1 cellular context compared by ENCODE assay signal in genomic region chr1:58763214-58763613, GRCh38.
A peak's percentile ranks its signal among the peaks of the same experiment; 100 is the strongest.
TF ChIP-seq lines count a peak whose summit lies in the region.

No MANE protein-coding gene starts in this region.

TF ChIP-seq in HepG2, 621 proteins besides CTCF, POLR2A, EP300 and RAD21 (continued from another document and continues in another):
- no peak for TF ChIP-seq MLXIP (CRISPR knock-in tag; IDR thresholded peaks at IDR 0.05; ENCODE audit: borderline replicate concordance)
- no peak for TF ChIP-seq ZNF225 (CRISPR knock-in tag; IDR thresholded peaks at IDR 0.05)
- TF ChIP-seq ZNF230 (CRISPR knock-in tag; IDR thresholded peaks at IDR 0.05) = no peak
- no peak for TF ChIP-seq ZNF281 (CRISPR knock-in tag; IDR thresholded peaks at IDR 0.05; ENCODE audit: borderline replicate concordance)
- no peak for TF ChIP-seq GABPB1 (CRISPR knock-in tag; IDR thresholded peaks at IDR 0.05)
- TF ChIP-seq NR2F2 (IDR thresholded peaks at IDR 0.05; ENCODE audit: borderline replicate concordance, low read depth) = no peak
- TF ChIP-seq ZNF253 (CRISPR knock-in tag; IDR thresholded peaks at IDR 0.05; ENCODE audit: borderline replicate concordance) = no peak
- no peak for TF ChIP-seq ZNF569 (CRISPR knock-in tag; IDR thresholded peaks at IDR 0.05; ENCODE audit: borderline replicate concordance)
- TF ChIP-seq JUND (CRISPR knock-in tag; IDR thresholded peaks at IDR 0.05) = no peak
- TF ChIP-seq HNRNPLL (IDR thresholded peaks at IDR 0.05; ENCODE audit: low read depth, low read length, poor library complexity, severe bottlenecking) = no peak
- TF ChIP-seq HNF1B (CRISPR knock-in tag; IDR thresholded peaks at IDR 0.05) = no peak
- no peak for TF ChIP-seq ZNF207 (IDR thresholded peaks at IDR 0.05; ENCODE audit: borderline replicate concordance)
- no peak for TF ChIP-seq MED8 (CRISPR knock-in tag; IDR thresholded peaks at IDR 0.05; ENCODE audit: insufficient replicate concordance)
- TF ChIP-seq TAF15 (IDR thresholded peaks at IDR 0.05; ENCODE audit: low read depth, low read length, poor library complexity, severe bottlenecking) = no peak
- TF ChIP-seq PATZ1 (CRISPR knock-in tag; IDR thresholded peaks at IDR 0.05) = no peak
- TF ChIP-seq ZNF709 (CRISPR knock-in tag; IDR thresholded peaks at IDR 0.05) = no peak
- TF ChIP-seq YEATS2 (CRISPR knock-in tag; IDR thresholded peaks at IDR 0.05; ENCODE audit: borderline replicate concordance) = no peak
- no peak for TF ChIP-seq YEATS4 (CRISPR knock-in tag; IDR thresholded peaks at IDR 0.05; ENCODE audit: borderline replicate concordance)
- no peak for TF ChIP-seq NFKB2 (CRISPR knock-in tag; IDR thresholded peaks at IDR 0.05; ENCODE audit: borderline replicate concordance)
- TF ChIP-seq ZNF558 (CRISPR knock-in tag; IDR thresholded peaks at IDR 0.05; ENCODE audit: borderline replicate concordance) = no peak
- TF ChIP-seq ZNF674 (CRISPR knock-in tag; IDR thresholded peaks at IDR 0.05; ENCODE audit: low read depth) = no peak
- TF ChIP-seq ZBTB38 (CRISPR knock-in tag; IDR thresholded peaks at IDR 0.05) = no peak
- no peak for TF ChIP-seq ZNF598 (CRISPR knock-in tag; IDR thresholded peaks at IDR 0.05; ENCODE audit: borderline replicate concordance)
- TF ChIP-seq ZMYM4 (CRISPR knock-in tag; IDR thresholded peaks at IDR 0.05) = no peak
- no peak for TF ChIP-seq MAFK (conservative IDR thresholded peaks at IDR 0.05 in 1 of 2, IDR thresholded peaks at IDR 0.05 in 1 of 2; ENCODE audit: low read length in 2 of 2)
- no peak for TF ChIP-seq IKZF4 (CRISPR knock-in tag; IDR thresholded peaks at IDR 0.05; ENCODE audit: borderline replicate concordance, low read depth, not compliant biosample characterization)
- no peak for TF ChIP-seq SMAD3 (CRISPR knock-in tag; IDR thresholded peaks at IDR 0.05)
- TF ChIP-seq ZNF740 (CRISPR knock-in tag; IDR thresholded peaks at IDR 0.05) = no peak
- TF ChIP-seq STAT5B (CRISPR knock-in tag; IDR thresholded peaks at IDR 0.05) = no peak
- TF ChIP-seq SRY (CRISPR knock-in tag; IDR thresholded peaks at IDR 0.05) = no peak
- TF ChIP-seq ZMYM3 (CRISPR knock-in tag; IDR thresholded peaks at IDR 0.05) = 0 out of 2 replicates have a peak, but pooled peaks have one; percentile 10
- no peak for TF ChIP-seq ZNF720 (CRISPR knock-in tag; IDR thresholded peaks at IDR 0.05)
- no peak for TF ChIP-seq ZNF121 (CRISPR knock-in tag; IDR thresholded peaks at IDR 0.05)
- TF ChIP-seq ZNF142 (CRISPR knock-in tag; IDR thresholded peaks at IDR 0.05) = no peak
- no peak for TF ChIP-seq KMT2B (CRISPR knock-in tag; IDR thresholded peaks at IDR 0.05)
- TF ChIP-seq HMG20B (CRISPR knock-in tag; conservative IDR thresholded peaks at IDR 0.05) = no peak
- TF ChIP-seq ATAD3A (CRISPR knock-in tag; IDR thresholded peaks at IDR 0.05) = no peak
- TF ChIP-seq MZF1 (CRISPR knock-in tag; IDR thresholded peaks at IDR 0.05; ENCODE audit: borderline replicate concordance) = no peak
- no peak for TF ChIP-seq HOXA5 (CRISPR knock-in tag; IDR thresholded peaks at IDR 0.05)
- no peak for TF ChIP-seq GMEB1 (CRISPR knock-in tag; IDR thresholded peaks at IDR 0.05; ENCODE audit: borderline replicate concordance)
- 0 out of 2 replicates have a peak, but pooled peaks have one; percentile 24 for TF ChIP-seq MXD4 (CRISPR knock-in tag; IDR thresholded peaks at IDR 0.05)
- no peak for TF ChIP-seq ZNF124 (CRISPR knock-in tag; IDR thresholded peaks at IDR 0.05)
- no peak for TF ChIP-seq REXO4 (CRISPR knock-in tag; IDR thresholded peaks at IDR 0.05; ENCODE audit: borderline replicate concordance)
- peak; percentile 37; the same call in 1 of the 2 replicates for TF ChIP-seq GFI1 (CRISPR knock-in tag; IDR thresholded peaks at IDR 0.05; ENCODE audit: borderline replicate concordance)
- no peak for TF ChIP-seq KDM1A (CRISPR knock-in tag; IDR thresholded peaks at IDR 0.05)
- no peak for TF ChIP-seq KLF6 (CRISPR knock-in tag; IDR thresholded peaks at IDR 0.05)
- TF ChIP-seq SETDB1 (CRISPR knock-in tag; IDR thresholded peaks at IDR 0.05; ENCODE audit: borderline replicate concordance) = no peak
- no peak for TF ChIP-seq ZFAT (CRISPR knock-in tag; conservative IDR thresholded peaks at IDR 0.05)
- no peak for TF ChIP-seq SKIL (CRISPR knock-in tag; IDR thresholded peaks at IDR 0.05; ENCODE audit: borderline replicate concordance)
- TF ChIP-seq CCAR2 (optimal IDR thresholded peaks at IDR 0.05; ENCODE audit: low read depth, low read length) = no peak
- TF ChIP-seq ZNF468 (CRISPR knock-in tag; IDR thresholded peaks at IDR 0.05) = no peak
